Comparison of ENCODE assay signal across 16 cellular contexts in genomic region chr6:158795516-158795915, GRCh38. TPM values are rescaled to one million over a fixed set of nuclear protein-coding genes. Genes with fewer than 3 reads are reported as not detected.
A peak's percentile ranks its signal among the peaks of the same experiment; 100 is the strongest.
DNase-seq lines count a peak whose midpoint lies in the region; ATAC-seq and TF ChIP-seq lines count a peak whose summit lies in the region.
"Had no signal": no experiment of that assay in that cellular context is flagged by ENCODE, and none has a peak within 500 bp of the region (broad histone marks: within the 10 kb centered on the region; RNA-seq: fewer than 3 reads in every experiment).

No MANE protein-coding gene starts in this region.

- H2BK120ac ChIP-seq in trophoblast cell (ENCODE audit: insufficient read depth, low read length, poor library complexity), result no peak overlapping the region

- H3K36me3 ChIP-seq in CD8-positive, alpha-beta memory T cell (ENCODE audit: insufficient read depth, low read length), result no peaks in the 10 kb centered on the region
- peaks cover 71% of the 10 kb centered on the region for H3K36me3 ChIP-seq in RWPE2 (ENCODE audit: low read depth)
- no peaks in the 10 kb centered on the region for H3K36me3 ChIP-seq in effector memory CD4-positive, alpha-beta T cell (ENCODE audit: control insufficient read depth, insufficient read depth, low read length)
- peaks cover 9 to 15% of the 10 kb centered on the region in 2 experiments for H3K36me3 ChIP-seq in trophoblast cell (ENCODE audit: control insufficient read depth in 1 of 2, insufficient read depth in 2 of 2, low read length in 2 of 2)
- H3K36me3 ChIP-seq: suprapubic skin had no signal

- no peak for TF ChIP-seq CTCF in RWPE2 (IDR thresholded peaks at IDR 0.05; ENCODE audit: poor library complexity, severe bottlenecking)

- no peak overlapping the region for H3K23ac ChIP-seq in trophoblast cell (ENCODE audit: low read length)

- no peak overlapping the region for H2AK5ac ChIP-seq in trophoblast cell (ENCODE audit: low read length)

- H3K9me3 ChIP-seq in CD8-positive, alpha-beta memory T cell (ENCODE audit: low read length), result no peaks in the 10 kb centered on the region
- no peaks in the 10 kb centered on the region for H3K9me3 ChIP-seq in RWPE2 (ENCODE audit: severe bottlenecking)
- H3K9me3 ChIP-seq in effector memory CD4-positive, alpha-beta T cell (ENCODE audit: control insufficient read depth, low read length), result no peaks in the 10 kb centered on the region
- no peaks in the 10 kb centered on the region for H3K9me3 ChIP-seq in trophoblast cell (ENCODE audit: insufficient read depth, low read depth, low read length)
- H3K9me3 ChIP-seq: suprapubic skin had no signal

- no peak overlapping the region for H3K14ac ChIP-seq in trophoblast cell (ENCODE audit: low read length)

- no peaks in the 10 kb centered on the region for H3K79me1 ChIP-seq in trophoblast cell (ENCODE audit: low read length)

- H3K27me3 ChIP-seq in CD8-positive, alpha-beta memory T cell (ENCODE audit: insufficient read depth, low read length, poor library complexity, severe bottlenecking), result no peaks in the 10 kb centered on the region
- H3K27me3 ChIP-seq in RWPE2 (ENCODE audit: insufficient read depth, poor library complexity, severe bottlenecking) (no peaks in the 10 kb centered on the region), trophoblast cell (ENCODE audit: insufficient read depth, low read length) (no peaks in the 10 kb centered on the region)
- no peaks in the 10 kb centered on the region for H3K27me3 ChIP-seq in effector memory CD4-positive, alpha-beta T cell (replicated peaks; ENCODE audit: control insufficient read depth, insufficient read depth, low read length, poor library complexity, severe bottlenecking)
- H3K27me3 ChIP-seq: suprapubic skin had no signal

- H3K79me2 ChIP-seq in trophoblast cell (ENCODE audit: control insufficient read depth, insufficient read depth, low read length, poor library complexity), result peaks cover 37% of the 10 kb centered on the region

- H4K8ac ChIP-seq in trophoblast cell (ENCODE audit: low read depth, low read length), result no peak overlapping the region

- no peak overlapping the region for H2BK12ac ChIP-seq in trophoblast cell (ENCODE audit: low read length)

- H3K27me3 Mint-ChIP-seq in CD8-positive, alpha-beta memory T cell, result no peaks in the 10 kb centered on the region
- H3K27me3 Mint-ChIP-seq: activated naive CD8-positive, alpha-beta T cell treated with anti-CD3 and anti-CD28 coated beads, Interleukin-2, amount 10 ng/mL, durations not matched to agents 7 days and 5 days had no signal

- H3K27ac Mint-ChIP-seq in CD8-positive, alpha-beta memory T cell, result peak overlapping the region; percentile 62 to 90 (median 84)

- no peaks in the 10 kb centered on the region for H3K9me3 Mint-ChIP-seq in CD8-positive, alpha-beta memory T cell
- H3K9me3 Mint-ChIP-seq: activated naive CD8-positive, alpha-beta T cell treated with anti-CD3 and anti-CD28 coated beads, Interleukin-2, amount 10 ng/mL, durations not matched to agents 7 days and 5 days; GM23338; nephron progenitor cell had no signal

- H3K18ac ChIP-seq in trophoblast cell (ENCODE audit: low read length), result no peak overlapping the region

- CTCF ChIA-PET in CD8-positive, alpha-beta memory T cell (lab: Charles Lee), result interaction anchor here (0.9 to 7.8 kb wide), 9 partner anchors 8 to 340 kb away, joined by 3 to 41 read pairs (median 4); no protein-coding TSS in a partner anchor

- DNase-seq in CD8-positive, alpha-beta memory T cell, result no peak
- DNase-seq in RWPE2 (ENCODE audit: low spot score) (no peak), trophoblast cell (no peak), EL (no peak), DMS53 (lab: John Stamatoyannopoulos, UW) (no peak), SW480 (ENCODE audit: low spot score) (no peak)
- no peak for DNase-seq in effector memory CD4-positive, alpha-beta T cell
- DNase-seq: activated naive CD8-positive, alpha-beta T cell treated with anti-CD3 and anti-CD28 coated beads, Interleukin-2, amount 10 ng/mL, durations not matched to agents 7 days and 5 days; central memory CD4-positive, alpha-beta T cell; NCI-H1694; NCI-H510A treated with DMSO at 0.1 percent for 48 hours; nephron progenitor cell had no signal

- H4K91ac ChIP-seq in trophoblast cell (ENCODE audit: low read depth, low read length), result no peak overlapping the region

- no peak overlapping the region for H3K9ac ChIP-seq in trophoblast cell (ENCODE audit: low read length)

- peak overlapping the region; percentile 82 for H3K4ac ChIP-seq in trophoblast cell (ENCODE audit: low read depth, low read length)

- peaks cover 75% of the 10 kb centered on the region for H3K4me1 ChIP-seq in CD8-positive, alpha-beta memory T cell (ENCODE audit: insufficient read depth, low read length)
- H3K4me1 ChIP-seq in RWPE2 (ENCODE audit: insufficient read depth, poor library complexity, severe bottlenecking) (peaks cover 65% of the 10 kb centered on the region), trophoblast cell (ENCODE audit: control insufficient read depth in 1 of 2, insufficient read depth in 2 of 2, low read length in 2 of 2) (peaks cover 9 to 18% of the 10 kb centered on the region in 2 experiments)
- H3K4me1 ChIP-seq in effector memory CD4-positive, alpha-beta T cell (ENCODE audit: control insufficient read depth, insufficient read depth, low read length, poor library complexity, severe bottlenecking), result peaks cover 49% of the 10 kb centered on the region

- no peak overlapping the region for H3K4me3 ChIP-seq in CD8-positive, alpha-beta memory T cell (ENCODE audit: low read length)
- H3K4me3 ChIP-seq in RWPE2 (ENCODE audit: severe bottlenecking) (no peak overlapping the region), trophoblast cell (ENCODE audit: low read depth, low read length) (no peak overlapping the region)
- H3K4me3 ChIP-seq in effector memory CD4-positive, alpha-beta T cell (ENCODE audit: insufficient read depth, low read depth, low read length, poor library complexity, severe bottlenecking), result no peak overlapping the region
- H3K4me3 ChIP-seq: GM23338, SK-N-MC, suprapubic skin had no signal

- H4K12ac ChIP-seq in trophoblast cell (ENCODE audit: low read depth, low read length), result no peak overlapping the region

- WGBS in trophoblast cell (ENCODE audit: extremely low coverage, insufficient coverage, insufficient read length), result no CpG with 5 or more reads among the region's 5 CpGs

- H2BK5ac ChIP-seq in trophoblast cell (ENCODE audit: low read depth, low read length, poor library complexity), result no peak overlapping the region

- no peak overlapping the region for H3K4me2 ChIP-seq in trophoblast cell (ENCODE audit: low read length)
- H3K4me2 ChIP-seq: GM23338 had no signal

- no peak overlapping the region for H2AFZ ChIP-seq in trophoblast cell (ENCODE audit: insufficient read depth, low read length, poor library complexity)
- H2AFZ ChIP-seq: GM23338 had no signal

- H3K27ac ChIP-seq in CD8-positive, alpha-beta memory T cell (ENCODE audit: low read depth, low read length), result no peak overlapping the region
- peak overlapping the region; percentile 10 for H3K27ac ChIP-seq in RWPE2 (ENCODE audit: poor library complexity, severe bottlenecking)
- peak overlapping the region; percentile 13 for H3K27ac ChIP-seq in effector memory CD4-positive, alpha-beta T cell (ENCODE audit: insufficient read depth, low read length, poor library complexity, severe bottlenecking)
- H3K27ac ChIP-seq in trophoblast cell (ENCODE audit: low read depth, low read length), result no peak overlapping the region
- H3K27ac ChIP-seq: C4-2B, SK-N-MC, suprapubic skin had no signal

- POLR2A ChIA-PET in CD8-positive, alpha-beta memory T cell (lab: Charles Lee), result interaction anchor here (1.0 to 1.5 kb wide), 3 partner anchors 10 to 24 kb away, joined by 3 to 5 read pairs (median 4); partner anchors contain the start of gene EZR

- no peak for ATAC-seq in RWPE2 (ENCODE audit: low read depth)
- ATAC-seq: GM23338 had no signal

- H3K4me3 Mint-ChIP-seq in CD8-positive, alpha-beta memory T cell, result peak overlapping the region in 6 of 7 donors; percentile 51 to 80 (median 58)
- H3K4me3 Mint-ChIP-seq: activated naive CD8-positive, alpha-beta T cell treated with anti-CD3 and anti-CD28 coated beads, Interleukin-2, amount 10 ng/mL, durations not matched to agents 7 days and 5 days; GM23338; nephron progenitor cell had no signal

- peaks cover 83 to 97% (median 94%) of the 10 kb centered on the region in 3 donors for H3K4me1 Mint-ChIP-seq in CD8-positive, alpha-beta memory T cell

- H3K36me3 Mint-ChIP-seq in CD8-positive, alpha-beta memory T cell, result peaks cover 0 to 68% (median 7%) of the 10 kb centered on the region in 3 donors

RNA-seq across cellular contexts. Expression of gene EZR, which starts 23.7 kb away (rescaled TPM):
- 100 to 1,000 TPM; 296 to 299 TPM for total RNA-seq in CD8-positive, alpha-beta memory T cell
- 325 TPM for polyA plus RNA-seq in CD8-positive, alpha-beta memory T cell
- 490 and 492 TPM in 2 replicates for polyA plus RNA-seq in trophoblast cell (2013)

Comparison
In these comparisons a context has a peak if more than half of its experiments do, and no peak if none do; other contexts are left out.
1. H3K27ac ChIP-seq: peak in RWPE2 (single experiment) and effector memory CD4-positive, alpha-beta T cell (single experiment); none in CD8-positive, alpha-beta memory T cell (single experiment) and trophoblast cell (single experiment).